9 cellular contexts compared by ENCODE assay signal in the genomic region with DNA sequence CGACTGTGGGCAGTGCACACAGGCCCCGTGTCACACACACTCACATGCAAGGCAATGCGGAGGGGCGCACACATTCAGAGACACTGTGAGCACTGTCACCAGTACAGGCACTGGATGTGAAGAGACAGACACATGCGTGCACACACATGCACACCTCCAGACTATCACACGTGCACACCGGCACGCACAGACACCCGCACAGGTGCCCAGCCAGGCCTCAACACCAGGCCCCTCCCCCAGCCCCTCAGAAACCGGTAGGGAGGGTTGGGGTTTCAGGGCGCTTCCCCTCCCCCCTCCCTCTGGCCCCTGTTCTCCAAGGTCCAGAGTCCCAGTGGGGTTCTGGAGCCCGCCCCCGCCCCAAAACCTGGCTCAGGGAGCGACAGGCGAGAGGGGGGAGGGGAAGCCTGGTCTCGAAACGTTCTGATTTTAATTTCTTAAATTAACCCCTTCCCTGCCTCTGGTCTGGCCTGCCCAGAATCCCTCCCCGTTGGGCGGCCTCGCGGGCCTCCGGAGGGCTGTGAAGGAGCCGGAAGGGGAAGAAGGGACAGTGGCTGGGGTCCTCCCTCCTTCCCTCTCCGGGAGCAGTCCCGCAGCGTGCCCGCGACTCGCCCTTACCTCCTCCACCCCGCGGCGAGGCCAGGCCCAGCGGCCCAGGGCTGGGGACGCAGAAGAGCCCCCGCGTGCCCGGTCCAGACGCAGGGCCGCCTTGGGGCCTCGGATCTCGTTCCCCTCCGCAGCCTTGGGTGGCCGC. TPM values are rescaled to one million over a fixed set of nuclear protein-coding genes. Genes with fewer than 3 reads are reported as not detected.
DNase-seq lines count a peak whose midpoint lies in the region; ATAC-seq and TF ChIP-seq lines count a peak whose summit lies in the region.
"Had no signal": no experiment of that assay in that cellular context is flagged by ENCODE, and none has a peak within 500 bp of the region (broad histone marks: within the 10 kb centered on the region; RNA-seq: fewer than 3 reads in every experiment).

No MANE protein-coding gene starts in this region.

- H3K27ac Mint-ChIP-seq in effector memory CD8-positive, alpha-beta T cell, result peak overlapping the region in 1 of 2 donors; percentile 69
- peak overlapping the region in 7 of 9 donors; percentile 32 to 87 (median 58) for H3K27ac Mint-ChIP-seq in naive thymus-derived CD4-positive, alpha-beta T cell

- H3K4me3 Mint-ChIP-seq in effector memory CD8-positive, alpha-beta T cell, result peak overlapping the region; percentile 54 to 69
- peak overlapping the region; percentile 72 to 91 (median 85) for H3K4me3 Mint-ChIP-seq in naive thymus-derived CD4-positive, alpha-beta T cell

- peaks cover 6 to 16% of the 10 kb centered on the region in 2 experiments; a peak in 1 of 4 replicates for H3K4me1 ChIP-seq in SK-N-SH (ENCODE audit: control insufficient read depth in 1 of 2, insufficient read depth in 2 of 2, low read depth in 1 of 2, low read length in 1 of 2)
- peaks cover 12 to 14% of the 10 kb centered on the region in 2 donors for H3K4me1 ChIP-seq in naive thymus-derived CD4-positive, alpha-beta T cell (ENCODE audit: control insufficient read depth in 2 of 2, insufficient read depth in 2 of 2, low read length in 2 of 2)

- H3K27me3 ChIP-seq in SK-N-SH (ENCODE audit: insufficient read depth), result no peaks in the 10 kb centered on the region
- H3K27me3 ChIP-seq in naive thymus-derived CD4-positive, alpha-beta T cell (ENCODE audit: control insufficient read depth in 2 of 2, insufficient read depth in 2 of 2, low read length in 2 of 2), result no peaks in the 10 kb centered on the region

- peak overlapping the region; percentile 77 to 84 for H3K4me3 ChIP-seq in SK-N-SH (ENCODE audit: low read depth in 2 of 2, low read length in 1 of 2)
- peak overlapping the region; percentile 69 for H3K4me3 ChIP-seq in naive thymus-derived CD4-positive, alpha-beta T cell (ENCODE audit: low read length)

- peaks cover 8 to 9% of the 10 kb centered on the region in 2 donors for H3K27me3 Mint-ChIP-seq in effector memory CD8-positive, alpha-beta T cell
- H3K27me3 Mint-ChIP-seq in naive thymus-derived CD4-positive, alpha-beta T cell, result peaks cover 0 to 26% (median 7%) of the 10 kb centered on the region in 5 donors

- TF ChIP-seq RAD21 in SK-N-SH (IDR thresholded peaks at IDR 0.05; ENCODE audit: low read length), result no peak

- peak overlapping the region; percentile 71 for H3K9ac ChIP-seq in SK-N-SH

- no peaks in the 10 kb centered on the region for H3K9me2 ChIP-seq in SK-N-SH

- ATAC-seq in GM18505 (IDR thresholded peaks at IDR 0.05; ENCODE audit: unreplicated experiment) (peak; percentile 24), HG03045 (IDR thresholded peaks at IDR 0.05; ENCODE audit: unreplicated experiment) (peak; percentile 30), HG03469 (IDR thresholded peaks at IDR 0.05; ENCODE audit: unreplicated experiment) (no peak)
- peak; percentile 32 for ATAC-seq in effector memory CD8-positive, alpha-beta T cell (replicated peaks)
- ATAC-seq in naive thymus-derived CD4-positive, alpha-beta T cell, result no peak

- no peak for TF ChIP-seq POLR2A in GM18505 (IDR thresholded peaks at IDR 0.05; ENCODE audit: borderline replicate concordance, extremely low read depth, insufficient read depth, insufficient read length)

- H3K27ac ChIP-seq in 22Rv1 (peak overlapping the region; percentile 48), SK-N-SH (ENCODE audit: low read depth in 2 of 2, low read length in 1 of 2) (peak overlapping the region in 1 of 2 experiments; percentile 77; a peak in 1 of 4 replicates)
- H3K27ac ChIP-seq in naive thymus-derived CD4-positive, alpha-beta T cell (ENCODE audit: low read depth, low read length), result peak overlapping the region; percentile 61

- intact Hi-C loops in naive thymus-derived CD4-positive, alpha-beta T cell (cut with micrococcal nuclease), result loop anchor here (1.0 to 10.0 kb wide), 7 partner anchors 10 to 1675 kb away; a partner anchor contains a TSS

- H3K4me2 ChIP-seq in SK-N-SH, result peak overlapping the region; percentile 94

- 12% methylated on average over 13 of the region's 43 CpGs for WGBS in SK-N-SH (ENCODE audit: low lambda C conversion rate)

- DNase-seq in SK-N-SH, result no peak
- no peak for DNase-seq in effector memory CD8-positive, alpha-beta T cell
- DNase-seq in naive thymus-derived CD4-positive, alpha-beta T cell, result peak in 2 of 9 donors; percentile 12 to 35
- no peak for DNase-seq in HuH-7.5 (ENCODE audit: low spot score)

- TF ChIP-seq CTCF in 22Rv1 (IDR thresholded peaks at IDR 0.05) (no peak), SK-N-SH (IDR thresholded peaks at IDR 0.05) (no peak)

- H3K36me3 Mint-ChIP-seq in effector memory CD8-positive, alpha-beta T cell (ENCODE audit: insufficient read depth), result no peaks in the 10 kb centered on the region
- peaks cover 0 to 9% (median 6%) of the 10 kb centered on the region in 5 donors for H3K36me3 Mint-ChIP-seq in naive thymus-derived CD4-positive, alpha-beta T cell

- peaks cover 6% of the 10 kb centered on the region; the same call in 1 of the 2 replicates for H3K79me2 ChIP-seq in SK-N-SH (ENCODE audit: insufficient read depth)

- POLR2A ChIA-PET in SK-N-SH (lab: Yijun Ruan, JAX), result no interaction called here
- POLR2A ChIA-PET in naive thymus-derived CD4-positive, alpha-beta T cell (lab: Charles Lee), result interaction anchor here (1.0 kb wide), 1 partner anchor 49 kb away, joined by 3 read pairs; a partner anchor contains a TSS

- H3F3A ChIP-seq in SK-N-SH (replicated peaks; ENCODE audit: insufficient read depth), result no peaks in the 10 kb centered on the region

- no peaks in the 10 kb centered on the region for H3K9me3 ChIP-seq in SK-N-SH
- no peaks in the 10 kb centered on the region for H3K9me3 ChIP-seq in naive thymus-derived CD4-positive, alpha-beta T cell (ENCODE audit: control insufficient read depth in 2 of 3, low read length in 3 of 3)

- H4K20me1 ChIP-seq in SK-N-SH (ENCODE audit: insufficient read depth), result no peaks in the 10 kb centered on the region; the same call in 1 of the 2 replicates

- H3K36me3 ChIP-seq in SK-N-SH (replicated peaks in 1 of 2; ENCODE audit: control insufficient read depth in 1 of 2, insufficient read depth in 2 of 2, low read length in 1 of 2), result no peaks in the 10 kb centered on the region
- no peaks in the 10 kb centered on the region for H3K36me3 ChIP-seq in naive thymus-derived CD4-positive, alpha-beta T cell (ENCODE audit: control insufficient read depth in 2 of 3, insufficient read depth in 3 of 3, low read length in 3 of 3)

- peaks cover 13 to 28% of the 10 kb centered on the region in 2 donors for H3K4me1 Mint-ChIP-seq in effector memory CD8-positive, alpha-beta T cell (ENCODE audit: low read depth in 2 of 2)
- H3K4me1 Mint-ChIP-seq in naive thymus-derived CD4-positive, alpha-beta T cell, result peaks cover 9 to 31% (median 19%) of the 10 kb centered on the region in 7 donors

- H2AFZ ChIP-seq in SK-N-SH (ENCODE audit: low read depth), result peak overlapping the region; percentile 93; the same call in 1 of the 2 replicates

- CTCF ChIA-PET in SK-N-SH (lab: Yijun Ruan, JAX), result no interaction called here
- CTCF ChIA-PET in naive thymus-derived CD4-positive, alpha-beta T cell (lab: Charles Lee), result no interaction called here

- no peaks in the 10 kb centered on the region for H3K9me3 Mint-ChIP-seq in effector memory CD8-positive, alpha-beta T cell
- H3K9me3 Mint-ChIP-seq in naive thymus-derived CD4-positive, alpha-beta T cell, result peaks cover 0 to 12% (median 0%) of the 10 kb centered on the region in 11 donors

- no peak for TF ChIP-seq EP300 in SK-N-SH (IDR thresholded peaks at IDR 0.05; ENCODE audit: borderline replicate concordance in 1 of 2, low read depth in 1 of 2, low read length in 1 of 2)

TF ChIP-seq in SK-N-SH, 30 proteins besides CTCF, POLR2A, EP300 and RAD21:
- TF ChIP-seq SMC3 (IDR thresholded peaks at IDR 0.05; ENCODE audit: low read depth, low read length) (no peak), POLR2AphosphoS5 (IDR thresholded peaks at IDR 0.05; ENCODE audit: low read depth, low read length) (no peak), TAF1 (IDR thresholded peaks at IDR 0.05; ENCODE audit: borderline replicate concordance, low read depth, low read length) (no peak), MXI1 (IDR thresholded peaks at IDR 0.05; ENCODE audit: low read depth, low read length) (peak; percentile 88), FOXJ3 (CRISPR knock-in tag; IDR thresholded peaks at IDR 0.05) (no peak), NFIC (IDR thresholded peaks at IDR 0.05; ENCODE audit: borderline replicate concordance) (no peak)
TF ChIP-seq in SK-N-SH: peak in this region for 1.

RNA-seq across cellular contexts. Expression of a gene that starts 0.6 kb away (rescaled TPM):
- 3.1 and 3.5 TPM in 2 replicates for polyA plus RNA-seq in SK-N-SH (2012; rRNA removed)
- 1.2 and 1.7 TPM in 2 replicates for polyA plus RNA-seq in SK-N-SH (2012; cell fraction: cytosol; rRNA removed)
- 11.0 and 11.4 TPM in 2 replicates for polyA plus RNA-seq in SK-N-SH (2012; cell fraction: nucleus; rRNA removed)
- total RNA-seq in naive thymus-derived CD4-positive, alpha-beta T cell, result 10 to 100 TPM; 13.2 to 19.6 (median 17.6) TPM
- polyA plus RNA-seq in naive thymus-derived CD4-positive, alpha-beta T cell, result 1 to 10 TPM; 1.5 to 3.2 TPM

RNA-seq across cellular contexts. Expression of a gene that starts 9.6 kb away (rescaled TPM):
- polyA plus RNA-seq in SK-N-SH (2012; rRNA removed), result 0.02 TPM in 1 of 2 replicates, not detected in the other
- 0.01 TPM in 1 of 2 replicates, not detected in the other for polyA plus RNA-seq in SK-N-SH (2012; cell fraction: cytosol; rRNA removed)
- 0.05 TPM in 1 of 2 replicates, not detected in the other for polyA plus RNA-seq in SK-N-SH (2012; cell fraction: nucleus; rRNA removed)
- total RNA-seq in naive thymus-derived CD4-positive, alpha-beta T cell, result under 1 TPM in 3 of 5 experiments, not detected in 2; 0.15 to 0.16 (median 0.15) TPM
- polyA plus RNA-seq in naive thymus-derived CD4-positive, alpha-beta T cell, result not detected
- total RNA-seq: renal cortical epithelial cell had no signal

RNA-seq across cellular contexts. Expression of a gene that starts 49.6 kb away (rescaled TPM):
- 369 and 405 TPM in 2 replicates for polyA plus RNA-seq in SK-N-SH (2012; rRNA removed)
- polyA plus RNA-seq in SK-N-SH (2012; cell fraction: cytosol; rRNA removed), result 361 and 401 TPM in 2 replicates
- 236 TPM in 2 replicates for polyA plus RNA-seq in SK-N-SH (2012; cell fraction: nucleus; rRNA removed)
- total RNA-seq in naive thymus-derived CD4-positive, alpha-beta T cell, result 100 to 1,000 TPM; 118 to 322 (median 181) TPM
- polyA plus RNA-seq in naive thymus-derived CD4-positive, alpha-beta T cell, result 100 to 1,000 TPM; 284 to 298 TPM

RNA-seq across cellular contexts. Expression of a gene that starts 50.7 kb away (rescaled TPM):
- 8.5 and 9.6 TPM in 2 replicates for polyA plus RNA-seq in SK-N-SH (2012; rRNA removed)
- polyA plus RNA-seq in SK-N-SH (2012; cell fraction: cytosol; rRNA removed), result 5.1 and 7.9 TPM in 2 replicates
- polyA plus RNA-seq in SK-N-SH (2012; cell fraction: nucleus; rRNA removed), result 3.3 and 3.7 TPM in 2 replicates
- 1 to 10 TPM; 4.3 to 8.8 (median 6.9) TPM for total RNA-seq in naive thymus-derived CD4-positive, alpha-beta T cell
- polyA plus RNA-seq in naive thymus-derived CD4-positive, alpha-beta T cell, result 10 to 100 TPM; 25.1 to 29.5 TPM

Comparison
In these comparisons a context has a peak if more than half of its experiments do, and no peak if none do; other contexts are left out.
1. ATAC-seq: peak in GM18505 (single experiment), HG03045 (single experiment) and effector memory CD8-positive, alpha-beta T cell (single experiment); none in naive thymus-derived CD4-positive, alpha-beta T cell (single experiment) and HG03469 (single experiment).